8 cellular contexts compared by ENCODE assay signal in the genomic region with DNA sequence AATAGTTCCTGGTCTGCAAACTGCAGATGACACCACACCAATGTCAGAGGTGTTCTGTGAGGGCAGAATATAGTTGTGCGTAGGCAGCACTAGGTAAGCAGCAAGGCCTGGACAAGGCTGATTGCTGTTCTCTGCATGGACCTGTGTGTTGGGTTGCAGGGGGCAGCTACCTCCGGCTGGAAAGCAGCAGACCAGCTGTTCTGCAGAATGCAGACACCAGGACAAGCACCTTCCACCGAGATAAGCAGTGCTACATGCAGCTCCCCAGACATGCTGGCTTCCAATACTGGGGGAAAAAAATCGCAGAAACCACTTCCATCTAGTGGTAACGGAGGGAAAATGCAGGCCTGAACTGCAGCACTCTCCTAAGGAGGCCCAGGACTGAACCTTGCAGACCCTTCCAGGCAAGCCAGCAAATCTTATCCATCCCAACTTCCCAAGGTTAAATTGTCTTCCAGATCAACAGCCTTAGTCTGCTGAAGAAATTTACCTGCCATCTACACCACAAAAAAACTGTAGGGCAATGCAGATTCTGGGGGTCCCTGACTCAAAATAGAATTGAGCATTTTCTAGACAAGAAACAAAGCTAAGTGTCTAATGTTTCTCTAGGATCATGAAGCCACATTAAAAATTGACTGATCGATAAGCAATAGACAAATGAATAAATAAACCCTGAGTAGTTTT. TPM values are rescaled to one million over a fixed set of nuclear protein-coding genes. Genes with fewer than 3 reads are reported as not detected.
A peak's percentile ranks its signal among the peaks of the same experiment; 100 is the strongest.
DNase-seq lines count a peak whose midpoint lies in the region; TF ChIP-seq lines count a peak whose summit lies in the region.

No MANE protein-coding gene starts in this region.

- no peaks in the 10 kb centered on the region for H3K9me3 ChIP-seq in Peyer's patch
- H3K9me3 ChIP-seq in effector memory CD4-positive, alpha-beta T cell (ENCODE audit: control insufficient read depth, low read length): no peaks in the 10 kb centered on the region

- DNase-seq in DMS 273 treated with DMSO at 0.1 percent for 48 hours (lab: John Stamatoyannopoulos, UW) (peak; percentile 52), GM19238 (ENCODE audit: insufficient read length, low spot score) (peak; percentile 23), Peyer's patch (peak in 1 of 3 donors; percentile 54), epithelial cell of prostate (ENCODE audit: low read depth, low spot score) (peak; percentile 14), middle frontal gyrus (ENCODE audit: extremely low spot score, low spot score) (peak; percentile 9), MV-4-11 (lab: John Stamatoyannopoulos, UW) (no peak)
- peak; percentile 50 for DNase-seq in Jurkat, Clone E6-1 (ENCODE audit: low read depth, low spot score)
- no peak for DNase-seq in effector memory CD4-positive, alpha-beta T cell

- H3K4me1 ChIP-seq in Peyer's patch: no peaks in the 10 kb centered on the region
- H3K4me1 ChIP-seq in effector memory CD4-positive, alpha-beta T cell (ENCODE audit: control insufficient read depth, insufficient read depth, low read length, poor library complexity, severe bottlenecking): no peaks in the 10 kb centered on the region

- H3K4me3 ChIP-seq in Jurkat, Clone E6-1 (ENCODE audit: low read length): no peak overlapping the region
- no peak overlapping the region for H3K4me3 ChIP-seq in Peyer's patch
- H3K4me3 ChIP-seq in effector memory CD4-positive, alpha-beta T cell (ENCODE audit: insufficient read depth, low read depth, low read length, poor library complexity, severe bottlenecking): no peak overlapping the region

- peak in 4 of 6 experiments; percentile 34 to 83 (median 79) for TF ChIP-seq CTCF in Peyer's patch (IDR thresholded peaks at IDR 0.05)

- H3K27me3 ChIP-seq in Peyer's patch: no peaks in the 10 kb centered on the region
- no peaks in the 10 kb centered on the region for H3K27me3 ChIP-seq in effector memory CD4-positive, alpha-beta T cell (replicated peaks; ENCODE audit: control insufficient read depth, insufficient read depth, low read length, poor library complexity, severe bottlenecking)

- no peaks in the 10 kb centered on the region for H3K36me3 ChIP-seq in Peyer's patch
- no peaks in the 10 kb centered on the region for H3K36me3 ChIP-seq in effector memory CD4-positive, alpha-beta T cell (ENCODE audit: control insufficient read depth, insufficient read depth, low read length)

- no peak overlapping the region for H3K27ac ChIP-seq in Peyer's patch
- H3K27ac ChIP-seq in epithelial cell of prostate: no peak overlapping the region
- no peak overlapping the region for H3K27ac ChIP-seq in effector memory CD4-positive, alpha-beta T cell (ENCODE audit: insufficient read depth, low read length, poor library complexity, severe bottlenecking)

- no peak for TF ChIP-seq POLR2A in Peyer's patch (IDR thresholded peaks at IDR 0.05)

RNA-seq across cellular contexts. Expression of gene COBL, which starts 50.5 kb away (rescaled TPM):
- polyA plus RNA-seq in Jurkat, Clone E6-1 (2012; ENCODE audit: insufficient read depth, insufficient read length): 3.1 TPM
- total RNA-seq in Peyer's patch: 100 to 1,000 TPM in 3 of 4 donors, 10 to 100 TPM in 1; 25.6 to 129 (median 116) TPM

Comparison
In these comparisons a context has a peak if more than half of its experiments do, and no peak if none do; other contexts are left out.
1. DNase-seq: peak in DMS 273 treated with DMSO at 0.1 percent for 48 hours (single experiment), GM19238 (single experiment), Jurkat, Clone E6-1 (single experiment), epithelial cell of prostate (single experiment) and middle frontal gyrus (single experiment); none in MV-4-11 (single experiment) and effector memory CD4-positive, alpha-beta T cell (0 of 3).